ENCODE assay signal across 25 cellular contexts in genomic region chr12:627863-628805, GRCh38. TPM values are rescaled to one million over a fixed set of nuclear protein-coding genes. Genes with fewer than 3 reads are reported as not detected.
A peak's percentile ranks its signal among the peaks of the same experiment; 100 is the strongest.
DNase-seq lines count a peak whose midpoint lies in the region; ATAC-seq, FAIRE-seq and TF ChIP-seq lines count a peak whose summit lies in the region.
"Had no signal": no experiment of that assay in that cellular context is flagged by ENCODE, and none has a peak within 500 bp of the region (broad histone marks: within the 10 kb centered on the region; RNA-seq: fewer than 3 reads in every experiment).

No MANE protein-coding gene starts in this region.

- TF ChIP-seq EP300 in K562 (IDR thresholded peaks at IDR 0.05; ENCODE audit: low read length): no peak

- no peaks in the 10 kb centered on the region for H3K9me3 Mint-ChIP-seq in type B pancreatic cell
- H3K9me3 Mint-ChIP-seq: HFFc6; memory B cell; naive thymus-derived CD4-positive, alpha-beta T cell had no signal

- H3K9ac ChIP-seq in K562 (ENCODE audit: insufficient read depth in 1 of 2, low read depth in 2 of 2, low read length in 2 of 2) (peak overlapping the region in 1 of 2 experiments; percentile 47; a peak in 1 of 4 replicates), liver (ENCODE audit: low read depth in 1 of 2, low read length in 2 of 2) (no peak overlapping the region)

- no peaks in the 10 kb centered on the region for H3K36me3 ChIP-seq in heart right ventricle
- H3K36me3 ChIP-seq in K562 (ENCODE audit: control insufficient read depth, insufficient read depth, low read length): no peaks in the 10 kb centered on the region
- H3K36me3 ChIP-seq in liver (ENCODE audit: control insufficient read depth in 4 of 4, insufficient read depth in 3 of 4, low read depth in 1 of 4, low read length in 3 of 4): no peaks in the 10 kb centered on the region
- H3K36me3 ChIP-seq: vagina had no signal

- peak overlapping the region; percentile 2 for H3K27ac Mint-ChIP-seq in type B pancreatic cell
- H3K27ac Mint-ChIP-seq: HFFc6, memory B cell had no signal

- TF ChIP-seq RAD21 in K562 (CRISPR knock-in tag; conservative IDR thresholded peaks at IDR 0.05 in 1 of 2, IDR thresholded peaks at IDR 0.05 in 1 of 2): no peak
- peak; percentile 31 to 65 for TF ChIP-seq RAD21 in liver (IDR thresholded peaks at IDR 0.05)

- no peak overlapping the region for H3K4me3 Mint-ChIP-seq in type B pancreatic cell
- H3K4me3 Mint-ChIP-seq: HFFc6, memory B cell had no signal

- no peaks in the 10 kb centered on the region for H3K9me3 ChIP-seq in heart right ventricle
- H3K9me3 ChIP-seq in K562 (replicated peaks; ENCODE audit: control insufficient read depth, insufficient read depth, low read depth, low read length): no peaks in the 10 kb centered on the region
- no peaks in the 10 kb centered on the region for H3K9me3 ChIP-seq in liver (ENCODE audit: control insufficient read depth in 4 of 4, low read length in 3 of 4)
- H3K9me3 ChIP-seq: vagina had no signal

- POLR2A ChIA-PET in K562 (lab: Yijun Ruan, JAX): interaction anchor here (1.8 kb wide), 1 partner anchor 11 kb away, joined by 9 read pairs; no protein-coding TSS in a partner anchor
- POLR2A ChIA-PET in RWPE1 (lab: Yijun Ruan, JAX; ENCODE audit: low non-redundant PET): no interaction called here

- H2AFZ ChIP-seq in K562 (ENCODE audit: low read depth, low read length): 0 out of 2 replicates have a peak overlapping the region, but pooled peaks have one; percentile 22

- H3K27ac ChIP-seq in heart right ventricle: peak overlapping the region; percentile 36 to 95 (median 70)
- no peak overlapping the region for H3K27ac ChIP-seq in K562 (ENCODE audit: extremely low read depth, low read depth, low read length)
- no peak overlapping the region for H3K27ac ChIP-seq in liver (ENCODE audit: low read depth in 1 of 2, low read length in 2 of 2)
- no peak overlapping the region for H3K27ac ChIP-seq in RWPE1
- H3K27ac ChIP-seq: vagina had no signal

- peaks cover 14% of the 10 kb centered on the region for H3K4me1 Mint-ChIP-seq in type B pancreatic cell (ENCODE audit: unreplicated experiment)

- H3K9me1 ChIP-seq in K562 (ENCODE audit: control insufficient read depth, insufficient read depth, low read length): no peaks in the 10 kb centered on the region

- BruUV-seq in K562 (replicated peaks; lab: Mats Ljungman, UMichigan): no TSS peak

- peak in 5 of 8 donors; percentile 2 to 60 (median 20) for ATAC-seq in heart right ventricle
- no peak for ATAC-seq in K562
- no peak for ATAC-seq in HG02623 (IDR thresholded peaks at IDR 0.05; ENCODE audit: unreplicated experiment)
- no peak for ATAC-seq in GM21786 (IDR thresholded peaks at IDR 0.05; ENCODE audit: unreplicated experiment)
- ATAC-seq: naive thymus-derived CD4-positive, alpha-beta T cell had no signal

- intact Hi-C loops in heart right ventricle (cut with DNase I) (no loop called here), cardiac septum (cut with DNase I) (no loop called here), K562 (cut with micrococcal nuclease) (no loop called here)

- CTCF ChIA-PET in K562 (lab: Yijun Ruan, JAX; ENCODE audit: low intra/inter-chr PET ratio) (no interaction called here), RWPE1 (lab: Yijun Ruan, JAX) (interaction anchor here (0.7 kb wide), 1 partner anchor 30 kb away, joined by 6 read pairs; no protein-coding TSS in a partner anchor)

- H3K27me3 ChIP-seq in heart right ventricle: no peaks in the 10 kb centered on the region
- H3K27me3 ChIP-seq in K562 (ENCODE audit: control insufficient read depth in 2 of 2, insufficient read depth in 2 of 2, low read length in 2 of 2): no peaks in the 10 kb centered on the region
- no peaks in the 10 kb centered on the region for H3K27me3 ChIP-seq in liver (ENCODE audit: control insufficient read depth in 4 of 4, insufficient read depth in 4 of 4, low read length in 3 of 4)
- H3K27me3 ChIP-seq: vagina had no signal

- no peak overlapping the region for H3K4me2 ChIP-seq in K562 (ENCODE audit: insufficient read depth, low read length)

- no peaks in the 10 kb centered on the region for H3K27me3 Mint-ChIP-seq in type B pancreatic cell
- H3K27me3 Mint-ChIP-seq: memory B cell; naive thymus-derived CD4-positive, alpha-beta T cell; progenitor cell of endocrine pancreas had no signal

- H3K4me3 ChIP-seq in heart right ventricle (no peak overlapping the region), K562 (no peak overlapping the region), liver (ENCODE audit: low read depth in 1 of 3, low read length in 3 of 3) (no peak overlapping the region)
- H3K4me3 ChIP-seq: vagina had no signal

- no peaks in the 10 kb centered on the region for H3K79me2 ChIP-seq in K562 (ENCODE audit: control insufficient read depth, insufficient read depth, low read length)

- in situ Hi-C loops in K562 (cut with MboI): no loop called here

- WGBS in heart right ventricle, 2 donors: 72 to 79% methylated on average over 13 of the region's 13 CpGs
- WGBS in K562 (ENCODE audit: insufficient coverage, low coverage, missing lambda C conversion rate): 69% methylated on average over 9 of the region's 13 CpGs
- 61% methylated on average over 13 of the region's 13 CpGs for WGBS in liver

- no peaks in the 10 kb centered on the region for H3K36me3 Mint-ChIP-seq in type B pancreatic cell

- H3K4me1 ChIP-seq in heart right ventricle (peaks cover 16 to 84% (median 69%) of the 10 kb centered on the region in 9 donors), K562 (replicated peaks in 1 of 2; ENCODE audit: control insufficient read depth in 2 of 2, insufficient read depth in 2 of 2, low read length in 2 of 2) (peaks cover 3 to 5% of the 10 kb centered on the region in 2 experiments; a peak in 3 of 5 replicates), liver (ENCODE audit: control insufficient read depth in 4 of 4, insufficient read depth in 4 of 4, low read length in 3 of 4) (peaks cover 15 to 34% (median 27%) of the 10 kb centered on the region in 4 donors)

- no peak for DNase-seq in heart right ventricle
- no peak for DNase-seq in cardiac septum (ENCODE audit: low spot score)
- DNase-seq in K562 (ENCODE audit: extremely low read depth in 1 of 4, low spot score in 3 of 4): no peak
- DNase-seq in type B pancreatic cell (ENCODE audit: extremely low spot score, unreplicated experiment): no peak
- no peak for DNase-seq in RWPE1 (ENCODE audit: low spot score)
- DNase-seq: activated CD4-positive, alpha-beta T cell treated with anti-CD3 and anti-CD28 coated beads for 4 hours; activated CD8-positive, alpha-beta memory T cell treated with anti-CD3 and anti-CD28 coated beads, Interleukin-2, amount 50 U/mL, for 4 hours; amniotic stem cell; C1 segment of cervical spinal cord; central memory CD4-positive, alpha-beta T cell; DMS53; effector memory CD4-positive, alpha-beta T cell; head of caudate nucleus; HFFc6; naive thymus-derived CD4-positive, alpha-beta T cell; NCI-H1694; RPMI8226 had no signal

- no peaks in the 10 kb centered on the region for H4K20me1 ChIP-seq in K562 (replicated peaks; ENCODE audit: control insufficient read depth, insufficient read depth, low read length)

- no peak for TF ChIP-seq POLR2A in K562 (conservative IDR thresholded peaks at IDR 0.05)

- no peak for TF ChIP-seq CTCF in heart right ventricle (IDR thresholded peaks at IDR 0.05)
- no peak for TF ChIP-seq CTCF in K562 (IDR thresholded peaks at IDR 0.05 in 2 of 3, conservative IDR thresholded peaks at IDR 0.05 in 1 of 3; ENCODE audit: insufficient read depth in 2 of 3, low read depth in 1 of 3, low read length in 3 of 3)
- no peak for TF ChIP-seq CTCF in liver (IDR thresholded peaks at IDR 0.05; ENCODE audit: low read depth, low read length, missing input control)
- TF ChIP-seq CTCF in type B pancreatic cell (conservative IDR thresholded peaks at IDR 0.05): no peak
- TF ChIP-seq CTCF in RWPE1 (conservative IDR thresholded peaks at IDR 0.05; ENCODE audit: low read depth): no peak

- FAIRE-seq in K562 (lab: Jason Lieb, UNC): no peak
- FAIRE-seq: TTC549 had no signal

TF ChIP-seq in K562, 482 proteins besides CTCF, POLR2A, EP300 and RAD21 (continues in another document):
- TF ChIP-seq SP1 (CRISPR knock-in tag; IDR thresholded peaks at IDR 0.05) (no peak), PTRF (tag; IDR thresholded peaks at IDR 0.05) (no peak), HDAC6 (IDR thresholded peaks at IDR 0.05; ENCODE audit: low read depth, low read length) (no peak)

TF ChIP-seq in liver, 16 proteins besides CTCF, POLR2A, EP300 and RAD21 (continues in another document):
- no peak for TF ChIP-seq TAF1 (conservative IDR thresholded peaks at IDR 0.05)
- peak in 1 of 2 donors; percentile 31 for TF ChIP-seq JUND (IDR thresholded peaks at IDR 0.05)
- TF ChIP-seq NR2F2 (IDR thresholded peaks at IDR 0.05): peak; percentile 48
- TF ChIP-seq RXRA (IDR thresholded peaks at IDR 0.05): peak; percentile 77 to 85
- no peak for TF ChIP-seq EGR1 (IDR thresholded peaks at IDR 0.05; ENCODE audit: low read depth in 2 of 2)
- peak; percentile 56 for TF ChIP-seq MAX (IDR thresholded peaks at IDR 0.05)
- TF ChIP-seq FOXA1 (IDR thresholded peaks at IDR 0.05): peak; percentile 13

RNA-seq across cellular contexts. Expression of gene NINJ2, which starts 35.1 kb away (rescaled TPM):
- 10 to 100 TPM in 3 of 10 donors, 1 to 10 TPM in 7; 1.9 to 18.7 (median 8.3) TPM for total RNA-seq in heart right ventricle
- polyA plus RNA-seq in heart right ventricle: 10 to 100 TPM in 1 of 2 donors, 1 to 10 TPM in 1; 4.6 to 25.7 TPM
- 3.9 TPM for total RNA-seq in cardiac septum
- total RNA-seq in K562 (2011; cell fraction: chromatin; rRNA removed; ENCODE audit: low replicate concordance): 1.9 and 2.7 TPM in 2 replicates
- total RNA-seq in K562 (2011; cell fraction: nucleolus; rRNA removed): 2.0 and 2.1 TPM in 2 replicates
- total RNA-seq in K562 (2011; cell fraction: nucleoplasm; rRNA removed): 1.5 TPM in 2 replicates
- 3.6 and 4.5 TPM in 2 replicates for total RNA-seq in K562 (2014; rRNA removed)
- 1.7 and 3.3 TPM in 2 replicates for total RNA-seq in K562 (2014; rRNA removed; fragmentation: Illumina TruSeq; extraction: Trizol)
- 4.0 and 4.9 TPM in 2 replicates for total RNA-seq in K562 (2015; rRNA removed; fragmentation: Illumina TruSeq; extraction: Trizol)
- 2.3 and 2.6 TPM in 2 replicates for total RNA-seq in K562 (2021)
- polyA plus RNA-seq in K562 (2011; rRNA removed): 3.6 and 5.3 TPM in 2 replicates
- polyA plus RNA-seq in K562 (2011; cell fraction: cytosol; rRNA removed): 13.1 and 19.4 TPM in 2 replicates
- 4.1 and 4.4 TPM in 2 replicates for polyA plus RNA-seq in K562 (2011; cell fraction: nucleus; rRNA removed)
- 5.8 and 7.2 TPM in 2 replicates for polyA plus RNA-seq in K562 (2012)
- 6.5 and 7.3 TPM in 2 replicates for polyA plus RNA-seq in K562 (2014; fragmentation: Illumina TruSeq; extraction: Trizol)
- 10 to 100 TPM; 10.6 to 16.0 TPM for polyA plus RNA-seq in K562 (2014; fragmentation: Nextera tagmentation; extraction: Ambion mirVana)
- 4.3 and 4.8 TPM in 2 replicates for polyA plus RNA-seq in K562 (2014; rRNA removed)
- 5.5 and 8.4 TPM in 2 replicates for polyA minus RNA-seq in K562 (2011; rRNA and poly(A)+ RNA removed)
- 2.9 and 3.7 TPM in 2 replicates for polyA minus RNA-seq in K562 (2011; cell fraction: cytosol; rRNA and poly(A)+ RNA removed)
- polyA minus RNA-seq in K562 (2011; cell fraction: nucleus; rRNA and poly(A)+ RNA removed): 0.81 and 2.6 TPM in 2 replicates
- total RNA-seq in liver: 10 to 100 TPM in 1 of 2 donors, 1 to 10 TPM in 1; 6.7 to 14.9 TPM
- polyA plus RNA-seq in liver: 10 to 100 TPM; 15.9 to 16.5 TPM
- 1.2 TPM in 1 of 2 replicates, not detected in the other for total RNA-seq in type B pancreatic cell (ENCODE audit: low replicate concordance)
- total RNA-seq: A673, HFFc6 had no signal

Comparison
In these comparisons a context has a peak if more than half of its experiments do, and no peak if none do; other contexts are left out.
1. ATAC-seq: peak in heart right ventricle (5 of 8); none in K562 (single experiment), HG02623 (single experiment) and GM21786 (single experiment).
2. H3K27ac ChIP-seq: peak in heart right ventricle (10 of 10); none in K562 (single experiment), liver (0 of 2) and RWPE1 (single experiment).